ENCODE assay signal across 14 cellular contexts in genomic region chr7:148761499-148762278, GRCh38.
"Had no signal": no experiment of that assay in that cellular context is flagged by ENCODE, and none has a peak within 500 bp of the region (broad histone marks: within the 10 kb centered on the region; RNA-seq: fewer than 3 reads in every experiment).

No MANE protein-coding gene starts in this region.

- H3K4me3 Mint-ChIP-seq: activated CD4-positive, alpha-beta T cell treated with anti-CD3 and anti-CD28 coated beads, Interleukin-2, amount 10 ng/mL, durations not matched to agents 24 days and 14 days; activated CD8-positive, alpha-beta T cell treated with anti-CD3 and anti-CD28 coated beads for 36 hours; activated naive CD8-positive, alpha-beta T cell; activated T-cell treated with anti-CD3 and anti-CD28 coated beads, Interleukin-2, amount 50 U/mL, for 72 hours; effector memory CD8-positive, alpha-beta T cell; nephron progenitor cell; stimulated activated naive CD8-positive, alpha-beta T cell treated with anti-CD3 and anti-CD28 coated beads, Interleukin-15, Interleukin-2, amounts not matched to agents 100 ng/mL and 50 ng/mL, for 24 hours had no signal

- H3K4me1 ChIP-seq: lower lobe of right lung, tibial nerve, uterus had no signal

- H3K36me3 ChIP-seq: uterus had no signal

- ATAC-seq: activated CD8-positive, alpha-beta T cell treated with anti-CD3 and anti-CD28 coated beads for 36 hours; activated T-cell treated with anti-CD3 and anti-CD28 coated beads, Interleukin-2, amount 50 U/mL, for 72 hours; effector memory CD8-positive, alpha-beta T cell; lower lobe of right lung had no signal

- H3K4me3 ChIP-seq: lower lobe of right lung, tibial nerve, uterus had no signal

- H3K4me1 Mint-ChIP-seq: activated CD4-positive, alpha-beta T cell treated with anti-CD3 and anti-CD28 coated beads, Interleukin-2, amount 10 ng/mL, durations not matched to agents 24 days and 14 days; nephron progenitor cell had no signal

- H3K9me3 ChIP-seq: lower lobe of right lung, tibial nerve, uterus had no signal

- H3K27ac Mint-ChIP-seq: activated CD4-positive, alpha-beta T cell treated with anti-CD3 and anti-CD28 coated beads, Interleukin-2, amount 10 ng/mL, durations not matched to agents 24 days and 14 days; activated CD8-positive, alpha-beta T cell treated with anti-CD3 and anti-CD28 coated beads for 36 hours; activated naive CD8-positive, alpha-beta T cell; activated T-cell treated with anti-CD3 and anti-CD28 coated beads, Interleukin-2, amount 50 U/mL, for 72 hours; nephron progenitor cell; stimulated activated naive CD8-positive, alpha-beta T cell treated with anti-CD3 and anti-CD28 coated beads, Interleukin-15, Interleukin-2, amounts not matched to agents 100 ng/mL and 50 ng/mL, for 24 hours had no signal

- H3K27me3 Mint-ChIP-seq: activated CD4-positive, alpha-beta T cell treated with anti-CD3 and anti-CD28 coated beads, Interleukin-2, amount 10 ng/mL, durations not matched to agents 24 days and 14 days; activated CD8-positive, alpha-beta T cell treated with anti-CD3 and anti-CD28 coated beads for 36 hours; activated naive CD8-positive, alpha-beta T cell; effector memory CD8-positive, alpha-beta T cell; stimulated activated naive CD8-positive, alpha-beta T cell treated with anti-CD3 and anti-CD28 coated beads, Interleukin-15, Interleukin-2, amounts not matched to agents 100 ng/mL and 50 ng/mL, for 24 hours had no signal

- H3K9me3 Mint-ChIP-seq: activated CD4-positive, alpha-beta T cell treated with anti-CD3 and anti-CD28 coated beads, Interleukin-2, amount 10 ng/mL, durations not matched to agents 24 days and 14 days; activated CD8-positive, alpha-beta T cell treated with anti-CD3 and anti-CD28 coated beads for 36 hours; activated T-cell treated with anti-CD3 and anti-CD28 coated beads, Interleukin-2, amount 50 U/mL, for 72 hours; effector memory CD8-positive, alpha-beta T cell; nephron progenitor cell; stimulated activated naive CD8-positive, alpha-beta T cell treated with anti-CD3 and anti-CD28 coated beads, Interleukin-15, Interleukin-2, amounts not matched to agents 100 ng/mL and 50 ng/mL, for 24 hours had no signal

- H3K27me3 ChIP-seq: tibial nerve, uterus had no signal

- H3K27ac ChIP-seq: lower lobe of right lung, tibial nerve, uterus had no signal

- DNase-seq: activated CD4-positive, alpha-beta T cell treated with anti-CD3 and anti-CD28 coated beads, Interleukin-2, amount 10 ng/mL, durations not matched to agents 24 days and 14 days; activated CD8-positive, alpha-beta T cell treated with anti-CD3 and anti-CD28 coated beads for 36 hours; activated gamma-delta T cell; activated T-cell treated with anti-CD3 and anti-CD28 coated beads, Interleukin-2, amount 50 U/mL, for 72 hours; effector memory CD8-positive, alpha-beta T cell; foreskin fibroblast; lower lobe of right lung; nephron progenitor cell; nucleus accumbens; retina; uterus had no signal
